Comparison of ENCODE assay signal across 8 cellular contexts in the genomic region with DNA sequence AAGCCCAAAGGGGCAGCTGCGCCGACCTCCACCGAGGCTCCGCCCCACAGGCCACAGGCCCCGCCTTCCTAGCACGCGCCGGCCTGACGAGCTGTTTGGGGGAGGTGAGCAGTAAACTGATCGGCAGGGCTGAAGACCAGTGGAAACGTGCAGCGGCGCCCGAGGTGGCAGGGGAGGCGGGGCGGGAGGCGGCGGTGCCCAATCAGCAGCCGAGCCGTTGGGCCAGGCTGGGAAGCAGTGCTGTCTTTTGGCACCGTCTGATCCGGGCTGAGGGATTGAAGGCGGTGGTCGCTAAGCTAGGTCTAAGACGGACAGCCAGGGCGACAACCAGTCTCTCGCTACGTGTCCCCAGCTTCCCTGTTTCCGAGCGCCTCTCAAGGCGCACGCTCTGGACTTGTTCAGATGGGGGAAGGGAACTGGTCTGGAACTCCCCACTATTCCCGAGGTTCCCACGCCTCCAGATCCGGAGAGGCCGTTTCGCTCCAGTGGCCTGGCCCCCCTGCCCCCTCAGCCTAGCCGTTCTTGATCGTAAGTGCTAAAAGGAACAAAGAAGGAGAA. TPM values are rescaled to one million over a fixed set of nuclear protein-coding genes. Genes with fewer than 3 reads are reported as not detected.
DNase-seq lines count a peak whose midpoint lies in the region; ATAC-seq, FAIRE-seq and TF ChIP-seq lines count a peak whose summit lies in the region.

FMN1 (minus strand) TSS at position 11 of the 558 bp plus-strand sequence. CDS start 39,800 bp downstream, outside the sequence.

- CTCF ChIA-PET in A549 (lab: Yijun Ruan, JAX) = interaction anchor here (1.0 to 2.0 kb wide), 4 partner anchors 10 to 62 kb away, joined by 3 to 7 read pairs (median 5); no protein-coding TSS in a partner anchor

- under 1% methylated on average over 34 of the region's 39 CpGs for WGBS in A549 (ENCODE audit: missing lambda C conversion rate)

- no peak for TF ChIP-seq RAD21 in A549 (conservative IDR thresholded peaks at IDR 0.05 in 1 of 2, IDR thresholded peaks at IDR 0.05 in 1 of 2)

- peak within 1 kb of the TSS; percentile 92 for H3K4me2 ChIP-seq in A549

- TF ChIP-seq CTCF in A549 (IDR thresholded peaks at IDR 0.05) = no peak

- TF ChIP-seq POLR2A in A549 (IDR thresholded peaks at IDR 0.05; ENCODE audit: low read length) = no peak

- no peaks in the 10 kb centered on the region for H3K36me3 ChIP-seq in endocrine pancreas (ENCODE audit: control insufficient read depth, insufficient read depth, low read length)

- POLR2A ChIA-PET in A549 (lab: Yijun Ruan, JAX) = interaction anchor here (1.0 kb wide), 1 partner anchor 9 kb away, joined by 9 read pairs; no protein-coding TSS in a partner anchor

- peak within 1 kb of the TSS; percentile 26 to 80; a peak in 4 of 6 replicates for H3K27ac ChIP-seq in A549

- H3K9ac ChIP-seq in endocrine pancreas (ENCODE audit: control insufficient read depth, insufficient read depth, low read length) = peak within 1 kb of the TSS; percentile 8

- no peak for TF ChIP-seq EP300 in A549 (IDR thresholded peaks at IDR 0.05)

- DNase-seq in A549 (ENCODE audit: low read depth in 1 of 2, low spot score in 1 of 2) = peak; percentile 90 to 95
- peak; percentile 91 for DNase-seq in NCI-H748 (lab: John Stamatoyannopoulos, UW; ENCODE audit: unreplicated experiment)
- DNase-seq in activated CD8-positive, alpha-beta memory T cell treated with anti-CD3 and anti-CD28 coated beads, Interleukin-2, amount 50 U/mL, for 24 hours (ENCODE audit: extremely low read depth) = peak; percentile 78
- peak; percentile 97 for DNase-seq in medulla oblongata (ENCODE audit: extremely low spot score)
- peak; percentile 88 to 89 for DNase-seq in stimulated activated CD4-positive, alpha-beta T cell treated with anti-CD3 and anti-CD28 coated beads, Interleukin-4, amount 100 ng/mL, for 48 hours (ENCODE audit: low read depth in 2 of 2)

- H3K4me3 ChIP-seq in A549 (peak within 1 kb of the TSS; percentile 44), endocrine pancreas (ENCODE audit: control insufficient read depth, insufficient read depth, low read length) (peak within 1 kb of the TSS; percentile 26)

- FAIRE-seq in A549 (lab: Jason Lieb, UNC) = peak; percentile 80

- ATAC-seq in A549 = peak; percentile 98 to 100
- ATAC-seq in GM18909 (IDR thresholded peaks at IDR 0.05; ENCODE audit: poor library complexity, unreplicated experiment) = peak; percentile 91
- ATAC-seq in HG03196 (IDR thresholded peaks at IDR 0.05; ENCODE audit: unreplicated experiment) = peak; percentile 83

- H3K27me3 ChIP-seq in endocrine pancreas (ENCODE audit: control insufficient read depth, insufficient read depth, low read length) = no peaks in the 10 kb centered on the region

- H3K4me1 ChIP-seq in A549 (peaks cover 4% of the 10 kb centered on the region; the same call in 1 of the 3 replicates), endocrine pancreas (ENCODE audit: control insufficient read depth, insufficient read depth, low read length) (no peaks in the 10 kb centered on the region)

- H3K9me3 ChIP-seq in A549 (no peaks in the 10 kb centered on the region), endocrine pancreas (ENCODE audit: control insufficient read depth, low read length) (no peaks in the 10 kb centered on the region)

TF ChIP-seq in A549, 52 proteins besides CTCF, POLR2A, EP300 and RAD21:
- TF ChIP-seq PBX3 (IDR thresholded peaks at IDR 0.05) (peak; percentile 99), E2F6 (IDR thresholded peaks at IDR 0.05; ENCODE audit: borderline replicate concordance, low read depth) (peak; percentile 58; the same call in 1 of the 2 replicates), MAX (IDR thresholded peaks at IDR 0.05) (peak; percentile 81), KDM5A (IDR thresholded peaks at IDR 0.05) (no peak), GATA3 (IDR thresholded peaks at IDR 0.05; ENCODE audit: borderline replicate concordance) (no peak), RFX5 (IDR thresholded peaks at IDR 0.05) (0 out of 2 replicates have a peak, but pooled peaks have one; percentile 32), BHLHE40 (IDR thresholded peaks at IDR 0.05; ENCODE audit: low read depth, low read length) (peak; percentile 73), ATOH8 (CRISPR knock-in tag; IDR thresholded peaks at IDR 0.05; ENCODE audit: low read depth) (no peak)

RNA-seq across cellular contexts. Expression of gene FMN1, which starts in this region (rescaled TPM):
- 2.2 and 2.4 TPM in 2 replicates for polyA plus RNA-seq in A549 (2011; rRNA removed)
- 0.15 and 0.17 TPM in 2 replicates for polyA plus RNA-seq in A549 (2012; cell fraction: cytosol; rRNA removed)
- 0.11 and 0.23 TPM in 2 replicates for polyA plus RNA-seq in A549 (2012; cell fraction: nucleus; rRNA removed)
- polyA plus RNA-seq in A549 (2017; fragmentation: RNase III; extraction: RNeasy Plus Mini Kit Qiagen cat#74134 plus additional on column Dnase treatment) = 0.45 to 0.61 TPM (median 0.53 TPM) in 3 replicates
- 3.6 and 4.4 TPM in 2 replicates for polyA minus RNA-seq in A549 (2011; rRNA and poly(A)+ RNA removed)

Comparison
In these comparisons a context has a peak if more than half of its experiments do, and no peak if none do; other contexts are left out.
1. Peak in every context shown above with its lines: DNase-seq, ATAC-seq, H3K4me3 ChIP-seq and H3K27ac ChIP-seq.